9 cellular contexts compared by ENCODE assay signal in the genomic region with DNA sequence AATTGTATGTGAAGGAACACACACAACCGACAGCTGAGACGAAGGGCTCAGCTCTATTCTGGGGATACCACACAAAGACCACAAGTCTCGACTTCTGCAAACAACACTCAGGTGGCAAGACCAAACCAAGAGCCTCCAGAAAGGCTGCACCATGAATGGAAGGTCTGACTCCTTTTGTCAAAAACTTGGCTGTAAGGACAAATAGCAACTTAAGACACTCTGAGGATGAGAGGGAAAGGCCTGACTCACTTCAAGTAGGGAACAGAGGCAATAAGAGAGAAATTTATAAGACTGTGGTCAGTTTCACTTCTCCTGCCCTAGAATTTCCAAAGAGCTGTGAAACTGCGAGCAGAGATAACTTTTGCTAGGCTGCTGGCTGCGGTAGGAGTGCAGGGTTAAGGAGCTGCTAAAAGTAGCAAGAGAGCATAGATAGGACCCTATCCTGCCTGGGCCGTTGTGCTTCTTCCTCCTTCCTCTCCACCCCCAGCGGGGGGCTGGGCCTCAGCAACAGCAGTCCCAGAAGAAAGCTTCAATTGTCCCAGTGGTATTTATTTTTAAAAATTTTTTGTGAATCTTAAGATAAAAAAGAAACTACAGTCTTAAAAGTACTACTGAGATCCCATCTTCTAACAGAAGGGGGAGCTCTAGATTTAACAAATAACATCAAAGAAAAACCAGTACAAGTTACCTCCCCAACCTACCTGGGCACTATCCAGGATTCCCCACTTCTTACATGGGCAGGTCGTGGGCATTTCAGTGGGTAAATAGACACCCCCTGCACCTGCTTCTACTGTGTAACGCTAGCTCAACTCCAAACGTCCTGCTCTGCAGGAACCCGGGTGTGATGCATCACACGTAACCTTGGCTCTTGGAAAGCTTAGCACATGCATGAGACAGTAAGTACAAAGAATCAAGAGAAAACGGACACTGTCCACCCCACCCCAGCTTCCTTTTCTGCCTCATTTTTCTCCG.
DNase-seq lines count a peak whose midpoint lies in the region; ATAC-seq and TF ChIP-seq lines count a peak whose summit lies in the region.
"Had no signal": no experiment of that assay in that cellular context is flagged by ENCODE, and none has a peak within 500 bp of the region (broad histone marks: within the 10 kb centered on the region; RNA-seq: fewer than 3 reads in every experiment).

No MANE protein-coding gene starts in this region.

- CTCF ChIA-PET in AG04450 (lab: Charles Lee) = interaction anchor here (0.6 to 3.6 kb wide), 60 partner anchors 9 to 463 kb away, joined by 3 to 113 read pairs (median 5); a partner anchor contains a TSS
- CTCF ChIA-PET in GM10248 (lab: Yijun Ruan, JAX) = interaction anchor here (0.7 to 6.3 kb wide), 73 partner anchors 9 to 490 kb away, joined by 3 to 95 read pairs (median 5); a partner anchor contains a TSS

- POLR2A ChIA-PET in AG04450 (lab: Yijun Ruan, JAX) (interaction anchor here (0.5 to 1.2 kb wide), 4 partner anchors 16 to 246 kb away, joined by 3 to 4 read pairs (median 3); a partner anchor contains a TSS), GM10248 (lab: Yijun Ruan, JAX) (interaction anchor here (1.3 to 1.7 kb wide), 2 partner anchors 21 to 37 kb away, joined by 3 to 4 read pairs; no protein-coding TSS in a partner anchor)

- ATAC-seq in HG02642 (IDR thresholded peaks at IDR 0.05; ENCODE audit: poor library complexity, unreplicated experiment) (peak; percentile 72), esophagus mucosa (peak; percentile 46), naive B cell (ENCODE audit: low read depth in 2 of 2) (peak; percentile 76)

- peak overlapping the region; percentile 50 to 93 (median 79) for H3K4me3 Mint-ChIP-seq in naive B cell

- peak overlapping the region; percentile 34 for H3K4me3 ChIP-seq in AG04450 (ENCODE audit: low read depth, low read length)
- H3K4me3 ChIP-seq: SJCRH30 had no signal

- peaks cover 0 to 3% of the 10 kb centered on the region in 2 donors for H3K36me3 Mint-ChIP-seq in naive B cell

- peak; percentile 38 for DNase-seq in AG04450 (ENCODE audit: low read depth, low spot score)
- peak; percentile 53 for DNase-seq in GM10248 (ENCODE audit: extremely low spot score)
- DNase-seq in NCI-H1436 (lab: John Stamatoyannopoulos, UW) = peak; percentile 39
- DNase-seq in UCSD-AML1 (lab: John Stamatoyannopoulos, UW; ENCODE audit: unreplicated experiment) = peak; percentile 56
- peak; percentile 71 for DNase-seq in naive B cell
- DNase-seq in stimulated activated CD4-positive, alpha-beta T cell treated with anti-CD3 and anti-CD28 coated beads, Interleukin-12 subunit alpha, Interleukin-12 subunit beta, amount 100 ng/mL, for 4 hours = no peak

- H3K9me3 Mint-ChIP-seq in naive B cell = no peaks in the 10 kb centered on the region

- no peaks in the 10 kb centered on the region for H3K27me3 Mint-ChIP-seq in naive B cell

- no peaks in the 10 kb centered on the region for H3K9me3 ChIP-seq in AG04450 (ENCODE audit: control insufficient read depth, insufficient read depth, low read length)
- H3K9me3 ChIP-seq: SJCRH30 had no signal

- peak; percentile 54; the same call in 1 of the 2 replicates for TF ChIP-seq CTCF in AG04450 (IDR thresholded peaks at IDR 0.05; ENCODE audit: low read depth, low read length)
- peak; percentile 35 for TF ChIP-seq CTCF in GM10248 (IDR thresholded peaks at IDR 0.05; ENCODE audit: control extremely low read depth, extremely low read depth, low read depth, missing control alignments)

- H3K27me3 ChIP-seq in AG04450 (ENCODE audit: control insufficient read depth, insufficient read depth, low read length) = no peaks in the 10 kb centered on the region
- H3K27me3 ChIP-seq: SJCRH30 had no signal

- peak overlapping the region; percentile 74 for H3K27ac ChIP-seq in AG04450 (ENCODE audit: low read depth, low read length)
- H3K27ac ChIP-seq: SJCRH30 had no signal

- peaks cover 69 to 100% (median 86%) of the 10 kb centered on the region in 3 donors for H3K4me1 Mint-ChIP-seq in naive B cell

- peak overlapping the region; percentile 83 to 97 (median 93) for H3K27ac Mint-ChIP-seq in naive B cell
